In the genomic region with DNA sequence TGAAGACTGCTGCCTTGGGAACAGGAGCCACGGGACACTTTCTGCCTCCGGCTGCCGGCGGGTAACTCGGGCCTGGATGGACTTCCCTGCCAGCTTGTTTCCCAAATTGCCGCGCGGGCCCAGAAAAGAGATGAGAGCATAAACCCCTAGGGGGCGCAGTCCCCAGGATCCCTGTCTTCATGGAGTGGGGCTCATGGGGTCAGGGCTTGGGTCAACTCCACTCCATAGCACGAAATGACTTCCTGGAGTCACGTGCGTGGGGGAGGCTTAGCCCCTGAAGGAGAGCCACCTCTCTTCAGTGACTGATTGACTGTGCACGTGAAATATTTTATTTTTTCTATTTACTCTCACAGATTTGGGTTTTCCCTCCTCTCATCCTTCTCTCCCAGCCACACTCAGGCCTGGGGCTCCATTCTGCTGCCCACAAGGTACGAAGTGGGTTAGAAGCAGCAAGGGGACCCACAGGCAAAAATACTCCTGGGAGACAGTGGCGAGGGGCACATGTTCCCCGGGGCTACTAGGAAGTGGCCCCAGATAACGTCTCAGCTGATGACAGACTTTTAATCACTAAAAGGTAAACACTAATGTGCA, we compare ENCODE assay signal across 8 cellular contexts. TPM values are rescaled to one million over a fixed set of nuclear protein-coding genes. Genes with fewer than 3 reads are reported as not detected.
A peak's percentile ranks its signal among the peaks of the same experiment; 100 is the strongest.
DNase-seq lines count a peak whose midpoint lies in the region; ATAC-seq, FAIRE-seq and TF ChIP-seq lines count a peak whose summit lies in the region.
"Had no signal": no experiment of that assay in that cellular context is flagged by ENCODE, and none has a peak within 500 bp of the region (broad histone marks: within the 10 kb centered on the region; RNA-seq: fewer than 3 reads in every experiment).

No MANE protein-coding gene starts in this region.

- H3K79me2 ChIP-seq in GM23248 (ENCODE audit: insufficient read depth): no peaks in the 10 kb centered on the region
- no peaks in the 10 kb centered on the region for H3K79me2 ChIP-seq in keratinocyte (ENCODE audit: control insufficient read depth, insufficient read depth, low read length)

- no peaks in the 10 kb centered on the region for H3K9me3 ChIP-seq in CD8-positive, alpha-beta T cell (ENCODE audit: low read length)
- H3K9me3 ChIP-seq in GM23248 (ENCODE audit: low read depth) (no peaks in the 10 kb centered on the region), WERI-Rb-1 (ENCODE audit: severe bottlenecking) (no peaks in the 10 kb centered on the region), keratinocyte (ENCODE audit: control insufficient read depth, low read depth, low read length) (no peaks in the 10 kb centered on the region)
- H3K9me3 ChIP-seq: SJSA1 had no signal

- peaks cover 29% of the 10 kb centered on the region for H3K4me1 Mint-ChIP-seq in CD8-positive, alpha-beta T cell (ENCODE audit: low read depth)

- ATAC-seq in CD8-positive, alpha-beta T cell: no peak
- no peak for ATAC-seq in HG03045 (IDR thresholded peaks at IDR 0.05; ENCODE audit: unreplicated experiment)
- ATAC-seq in GM21423 (IDR thresholded peaks at IDR 0.05; ENCODE audit: unreplicated experiment): no peak

- no peaks in the 10 kb centered on the region for H3K9me2 ChIP-seq in GM23248 (ENCODE audit: insufficient read depth)

- intact Hi-C loops in CD8-positive, alpha-beta T cell (cut with DNase I, micrococcal nuclease): loop anchor here (5.0 to 10.0 kb wide), 3 partner anchors 57 to 359 kb away; a partner anchor contains a TSS

- no peaks in the 10 kb centered on the region for H3K36me3 Mint-ChIP-seq in CD8-positive, alpha-beta T cell

- WGBS in GM23248 (ENCODE audit: low coverage in 1 of 2, low lambda C conversion rate in 2 of 2, missing lambda C conversion rate in 2 of 2), 2 experiments: 69 to 72% methylated on average over 17 of the region's 17 CpGs

- H3K9me1 ChIP-seq in keratinocyte (ENCODE audit: control insufficient read depth, extremely low read depth, insufficient read depth, low read length): no peaks in the 10 kb centered on the region

- no peaks in the 10 kb centered on the region for H3K9me3 Mint-ChIP-seq in CD8-positive, alpha-beta T cell

- H3K9ac ChIP-seq in GM23248: no peak overlapping the region
- H3K9ac ChIP-seq in keratinocyte (ENCODE audit: control insufficient read depth, extremely low read depth, insufficient read depth, low read length): no peak overlapping the region

- H3K27me3 ChIP-seq in CD8-positive, alpha-beta T cell (ENCODE audit: insufficient read depth, low read length): no peaks in the 10 kb centered on the region
- H3K27me3 ChIP-seq in GM23248 (replicated peaks; ENCODE audit: insufficient read depth) (no peaks in the 10 kb centered on the region), WERI-Rb-1 (ENCODE audit: insufficient read depth, low read depth, severe bottlenecking) (no peaks in the 10 kb centered on the region), keratinocyte (ENCODE audit: control insufficient read depth, extremely low read depth, insufficient read depth, low read length) (no peaks in the 10 kb centered on the region)
- H3K27me3 ChIP-seq: SJSA1 had no signal

- H3K4me1 ChIP-seq in CD8-positive, alpha-beta T cell (ENCODE audit: insufficient read depth, low read length): peaks cover 32% of the 10 kb centered on the region
- H3K4me1 ChIP-seq in GM23248 (ENCODE audit: insufficient read depth): peaks cover 17% of the 10 kb centered on the region
- peaks cover 42% of the 10 kb centered on the region for H3K4me1 ChIP-seq in keratinocyte (ENCODE audit: control insufficient read depth, extremely low read depth, insufficient read depth, low read length)

- H2AFZ ChIP-seq in GM23248 (no peak overlapping the region), keratinocyte (ENCODE audit: control insufficient read depth, low read length) (no peak overlapping the region)

- peak; percentile 47 for TF ChIP-seq CTCF in CD8-positive, alpha-beta T cell (IDR thresholded peaks at IDR 0.05)
- TF ChIP-seq CTCF in WERI-Rb-1 (IDR thresholded peaks at IDR 0.05; ENCODE audit: low read depth, low read length) (peak; percentile 75), keratinocyte (optimal IDR thresholded peaks at IDR 0.05 in 1 of 3, IDR thresholded peaks at IDR 0.05 in 1 of 3, conservative IDR thresholded peaks at IDR 0.05 in 1 of 3; ENCODE audit: extremely low read depth in 1 of 3, insufficient read depth in 2 of 3, low read length in 3 of 3) (peak in 2 of 3 experiments; percentile 43 to 46)

- H4K20me1 ChIP-seq in GM23248 (ENCODE audit: insufficient read depth): no peaks in the 10 kb centered on the region
- peaks cover 2% of the 10 kb centered on the region for H4K20me1 ChIP-seq in keratinocyte (ENCODE audit: control insufficient read depth, extremely low read depth, insufficient read depth, low read length)

- no peak for FAIRE-seq in keratinocyte (lab: Jason Lieb, UNC)

- H3K4me3 ChIP-seq in CD8-positive, alpha-beta T cell (ENCODE audit: low read depth, low read length): no peak overlapping the region
- H3K4me3 ChIP-seq in GM23248: no peak overlapping the region
- no peak overlapping the region for H3K4me3 ChIP-seq in WERI-Rb-1 (ENCODE audit: low read depth, low read length)
- no peak overlapping the region for H3K4me3 ChIP-seq in keratinocyte (ENCODE audit: control insufficient read depth in 2 of 3, extremely low read depth in 1 of 3, insufficient read depth in 2 of 3, low read depth in 1 of 3, low read length in 3 of 3)
- H3K4me3 ChIP-seq: SJSA1 had no signal

- no peaks in the 10 kb centered on the region for H3K36me3 ChIP-seq in CD8-positive, alpha-beta T cell (ENCODE audit: insufficient read depth, low read length)
- H3K36me3 ChIP-seq in GM23248 (ENCODE audit: low read depth): no peaks in the 10 kb centered on the region
- H3K36me3 ChIP-seq in WERI-Rb-1: peaks cover 54% of the 10 kb centered on the region
- peaks cover 19 to 33% of the 10 kb centered on the region in 2 experiments for H3K36me3 ChIP-seq in keratinocyte (ENCODE audit: control insufficient read depth in 2 of 2, extremely low read depth in 1 of 2, insufficient read depth in 2 of 2, low read length in 2 of 2)
- H3K36me3 ChIP-seq: SJSA1 had no signal

- CTCF ChIA-PET in CD8-positive, alpha-beta T cell (lab: Charles Lee): interaction anchor here (0.8 to 6.6 kb wide), 19 partner anchors 8 to 357 kb away, joined by 3 to 65 read pairs (median 4); a partner anchor contains a TSS

- H3K27ac Mint-ChIP-seq in CD8-positive, alpha-beta T cell: no peak overlapping the region

- peaks cover 13% of the 10 kb centered on the region for H3F3A ChIP-seq in GM23248 (ENCODE audit: insufficient read depth)

- H3K4me2 ChIP-seq in GM23248 (ENCODE audit: unreplicated experiment) (no peak overlapping the region), keratinocyte (ENCODE audit: control insufficient read depth, extremely low read depth, insufficient read depth, low read depth, low read length) (no peak overlapping the region)

- dilution Hi-C loops in keratinocyte (cut with MboI; ENCODE audit: extremely low pct_ligation_motif_present, low sequenced_read_pairs): no loop called here

- H3K4me3 Mint-ChIP-seq in CD8-positive, alpha-beta T cell: no peak overlapping the region

- peak in 1 of 7 experiments; percentile 25 for DNase-seq in CD8-positive, alpha-beta T cell
- DNase-seq in GM23248: peak; percentile 46
- DNase-seq in WERI-Rb-1: peak; percentile 70
- no peak for DNase-seq in keratinocyte (ENCODE audit: low read depth, low spot score)
- no peak for DNase-seq in SIG-M5 (lab: John Stamatoyannopoulos, UW)

- H3K27me3 Mint-ChIP-seq in CD8-positive, alpha-beta T cell (ENCODE audit: low read depth): peaks cover 3% of the 10 kb centered on the region

- in situ Hi-C loops in GM23248 (cut with MboI): loop anchor here (25.0 kb wide), 1 partner anchor 342 kb away; a partner anchor contains a TSS

- no peak overlapping the region for H3K27ac ChIP-seq in CD8-positive, alpha-beta T cell (ENCODE audit: low read depth, low read length)
- H3K27ac ChIP-seq in GM23248 (no peak overlapping the region), WERI-Rb-1 (no peak overlapping the region), keratinocyte (ENCODE audit: control insufficient read depth, insufficient read depth, low read length) (no peak overlapping the region)
- H3K27ac ChIP-seq: SJSA1 had no signal

- POLR2A ChIA-PET in CD8-positive, alpha-beta T cell (lab: Charles Lee): interaction anchor here (1.2 kb wide), 1 partner anchor 9 kb away, joined by 3 read pairs; no protein-coding TSS in a partner anchor

RNA-seq across cellular contexts. Expression of a gene that starts 10.0 kb away (rescaled TPM):
- under 1 TPM in 1 of 2 experiments, not detected in 1; 0.44 TPM for total RNA-seq in CD8-positive, alpha-beta T cell
- total RNA-seq in GM23248 (2014; rRNA removed; shearing (Covaris generic)): 1.5 and 1.8 TPM in 2 replicates
- polyA plus RNA-seq in GM23248 (2016; fragmentation: Nextera tagmentation; extraction: Ambion mirVana) (1.1 and 2.1 TPM in 2 replicates), keratinocyte (16.5 to 19.0 TPM (median 17.5 TPM) in 3 replicates)
- 4.3 TPM for polyA plus RNA-seq in keratinocyte (2011; ENCODE audit: low read depth)
- polyA plus RNA-seq in keratinocyte (2011; cell fraction: cytosol; rRNA removed): 11.8 and 26.1 TPM in 2 replicates
- 15.8 and 22.6 TPM in 2 replicates for polyA plus RNA-seq in keratinocyte (2011; cell fraction: nucleus; rRNA removed)
- polyA plus RNA-seq in keratinocyte (2012; ENCODE audit: low replicate concordance): 21.3 and 25.5 TPM in 2 replicates
- 8.5 to 14.9 TPM (median 9.4 TPM) in 3 replicates for polyA minus RNA-seq in keratinocyte
- 22.3 TPM for polyA minus RNA-seq in keratinocyte (2011; cell fraction: cytosol; rRNA and poly(A)+ RNA removed)
- polyA minus RNA-seq in keratinocyte (2011; cell fraction: nucleus; rRNA and poly(A)+ RNA removed): 9.2 and 10.9 TPM in 2 replicates

RNA-seq across cellular contexts. Expression of a gene that starts 22.3 kb away (rescaled TPM):
- 10 to 100 TPM in 1 of 2 experiments, 1 to 10 TPM in 1; 8.9 to 10.8 TPM for total RNA-seq in CD8-positive, alpha-beta T cell
- total RNA-seq in GM23248 (2014; rRNA removed; shearing (Covaris generic)): 0.38 and 1.4 TPM in 2 replicates
- 0.23 TPM in 1 of 2 replicates, not detected in the other for polyA plus RNA-seq in GM23248 (2016; fragmentation: Nextera tagmentation; extraction: Ambion mirVana)
- 0.19 to 1.8 TPM (median 0.69 TPM) in 3 replicates for polyA plus RNA-seq in keratinocyte
- polyA plus RNA-seq in keratinocyte (2011; ENCODE audit: low read depth): 0.81 TPM
- 0.38 and 0.49 TPM in 2 replicates for polyA plus RNA-seq in keratinocyte (2011; cell fraction: cytosol; rRNA removed)
- 0.78 and 1.0 TPM in 2 replicates for polyA plus RNA-seq in keratinocyte (2011; cell fraction: nucleus; rRNA removed)
- polyA plus RNA-seq in keratinocyte (2012; ENCODE audit: low replicate concordance): 0.51 and 1.0 TPM in 2 replicates
- 1.2 to 2.6 TPM in 2 of 3 replicates, not detected in the other for polyA minus RNA-seq in keratinocyte
- not detected for polyA minus RNA-seq in keratinocyte (2011; cell fraction: cytosol; rRNA and poly(A)+ RNA removed)
- 0.11 TPM in 1 of 2 replicates, not detected in the other for polyA minus RNA-seq in keratinocyte (2011; cell fraction: nucleus; rRNA and poly(A)+ RNA removed)
- total RNA-seq: SJSA1 had no signal

RNA-seq across cellular contexts. Expression of a gene that starts 57.4 kb away (rescaled TPM):
- total RNA-seq in CD8-positive, alpha-beta T cell: 10 to 100 TPM; 19.8 to 20.6 TPM
- 18.6 and 40.6 TPM in 2 replicates for total RNA-seq in GM23248 (2014; rRNA removed; shearing (Covaris generic))
- polyA plus RNA-seq in GM23248 (2016; fragmentation: Nextera tagmentation; extraction: Ambion mirVana): 50.2 and 55.0 TPM in 2 replicates
- 112 to 114 TPM (median 113 TPM) in 3 replicates for polyA plus RNA-seq in keratinocyte
- polyA plus RNA-seq in keratinocyte (2011; ENCODE audit: low read depth): 21.6 TPM
- polyA plus RNA-seq in keratinocyte (2011; cell fraction: cytosol; rRNA removed): 98.8 and 122 TPM in 2 replicates
- 81.7 and 85.0 TPM in 2 replicates for polyA plus RNA-seq in keratinocyte (2011; cell fraction: nucleus; rRNA removed)
- polyA plus RNA-seq in keratinocyte (2012; ENCODE audit: low replicate concordance): 68.5 and 72.2 TPM in 2 replicates
- 51.9 to 58.9 TPM (median 54.6 TPM) in 3 replicates for polyA minus RNA-seq in keratinocyte
- 40.7 TPM for polyA minus RNA-seq in keratinocyte (2011; cell fraction: cytosol; rRNA and poly(A)+ RNA removed)
- 13.5 and 29.6 TPM in 2 replicates for polyA minus RNA-seq in keratinocyte (2011; cell fraction: nucleus; rRNA and poly(A)+ RNA removed)

Comparison
In these comparisons a context has a peak if more than half of its experiments do, and no peak if none do; other contexts are left out.
1. DNase-seq: peak in GM23248 (single experiment) and WERI-Rb-1 (single experiment); none in keratinocyte (single experiment) and SIG-M5 (single experiment).
2. Peak in every context shown above with its lines, with median percentiles within 50 percentile points of each other: CTCF ChIP-seq.